In the genomic region with DNA sequence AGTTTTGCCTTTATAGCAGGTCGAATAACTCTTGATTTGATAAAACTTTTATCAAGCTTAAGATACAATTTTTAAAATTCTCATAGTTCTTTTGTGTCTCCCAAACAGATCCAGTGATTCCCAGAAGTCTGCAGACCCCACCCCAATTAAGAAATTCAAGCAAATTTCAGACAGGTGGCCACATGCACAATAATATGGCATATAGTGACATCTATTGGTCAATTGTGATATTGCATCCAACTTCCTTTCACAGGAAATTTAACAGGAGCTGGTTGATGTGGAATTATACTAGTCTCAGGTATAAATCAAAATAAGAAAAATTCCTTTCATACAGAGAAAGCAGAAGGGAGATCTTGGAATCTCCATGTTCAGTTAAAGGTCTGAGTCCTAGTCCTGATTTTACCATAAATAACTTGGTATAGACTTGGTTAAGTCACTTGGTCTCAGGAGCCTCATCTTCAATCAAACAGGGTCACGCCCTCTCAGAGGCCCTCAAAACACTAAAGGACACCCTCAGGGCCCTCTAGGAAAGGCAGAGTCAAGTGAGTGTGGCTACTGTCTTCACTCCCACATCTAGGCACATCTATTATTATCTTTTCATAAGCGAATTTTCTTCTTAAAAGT, we compare ENCODE assay signal across 8 cellular contexts. TPM values are rescaled to one million over a fixed set of nuclear protein-coding genes. Genes with fewer than 3 reads are reported as not detected.
DNase-seq lines count a peak whose midpoint lies in the region; ATAC-seq and TF ChIP-seq lines count a peak whose summit lies in the region.

No MANE protein-coding gene starts in this region.

- DNase-seq in NCI-H1417 (lab: John Stamatoyannopoulos, UW) (peak; percentile 13 to 83 (median 79)), NCI-H1417 treated with DMSO at 0.1 percent for 48 hours (lab: John Stamatoyannopoulos, UW) (no peak), NCI-H146 (lab: John Stamatoyannopoulos, UW) (peak; percentile 29), astrocyte of the hippocampus (ENCODE audit: low read depth, low spot score) (peak; percentile 69), right lobe of liver (no peak), HK-2 (ENCODE audit: unreplicated experiment) (no peak)

- H3K9me3 ChIP-seq in right lobe of liver: no peaks in the 10 kb centered on the region

- H3K4me3 ChIP-seq in right lobe of liver: no peak overlapping the region

- H3K27ac ChIP-seq in right lobe of liver: no peak overlapping the region

- H3K36me3 ChIP-seq in right lobe of liver: no peaks in the 10 kb centered on the region

- peaks cover 0 to 4% (median 0%) of the 10 kb centered on the region in 4 donors for H3K4me1 ChIP-seq in right lobe of liver

- H3K27me3 ChIP-seq in right lobe of liver: no peaks in the 10 kb centered on the region

- 69% methylated on average over 3 of the region's 3 CpGs for WGBS in right lobe of liver (ENCODE audit: insufficient coverage, low coverage, low lambda C conversion rate, missing lambda C conversion rate)

- intact Hi-C loops in right lobe of liver (cut with DNase I): loop anchor here in 1 of 2 donors (5.0 kb wide), 1 partner anchor 115 kb away; no protein-coding TSS in a partner anchor

- TF ChIP-seq CTCF in right lobe of liver (IDR thresholded peaks at IDR 0.05): peak; percentile 75 to 83 (median 78)

- peak in 3 of 4 donors; percentile 47 to 60 (median 56) for ATAC-seq in right lobe of liver
- ATAC-seq in HG03280 (IDR thresholded peaks at IDR 0.05; ENCODE audit: unreplicated experiment): no peak
- ATAC-seq in GM21526 (IDR thresholded peaks at IDR 0.05; ENCODE audit: low FRiP score, unreplicated experiment): no peak

- TF ChIP-seq POLR2A in right lobe of liver (IDR thresholded peaks at IDR 0.05): no peak

RNA-seq across cellular contexts. Expression of gene PIGM, which starts 24.1 kb away (rescaled TPM):
- 1 to 10 TPM; 3.3 to 4.7 (median 3.9) TPM for total RNA-seq in right lobe of liver

RNA-seq across cellular contexts. Expression of gene SLAMF9, which starts 53.7 kb away (rescaled TPM):
- total RNA-seq in right lobe of liver: 1 to 10 TPM in 3 of 6 experiments, under 1 TPM in 1, not detected in 2; 0.68 to 2.2 (median 1.6) TPM

Comparison
In these comparisons a context has a peak if more than half of its experiments do, and no peak if none do; other contexts are left out.
1. DNase-seq: peak in NCI-H1417 (3 of 3), NCI-H146 (single experiment) and astrocyte of the hippocampus (single experiment); none in NCI-H1417 treated with DMSO at 0.1 percent for 48 hours (single experiment), right lobe of liver (0 of 3) and HK-2 (single experiment).
2. ATAC-seq: peak in right lobe of liver (3 of 4); none in HG03280 (single experiment) and GM21526 (single experiment).